Comparison of ENCODE assay signal across 35 cellular contexts in the genomic region with DNA sequence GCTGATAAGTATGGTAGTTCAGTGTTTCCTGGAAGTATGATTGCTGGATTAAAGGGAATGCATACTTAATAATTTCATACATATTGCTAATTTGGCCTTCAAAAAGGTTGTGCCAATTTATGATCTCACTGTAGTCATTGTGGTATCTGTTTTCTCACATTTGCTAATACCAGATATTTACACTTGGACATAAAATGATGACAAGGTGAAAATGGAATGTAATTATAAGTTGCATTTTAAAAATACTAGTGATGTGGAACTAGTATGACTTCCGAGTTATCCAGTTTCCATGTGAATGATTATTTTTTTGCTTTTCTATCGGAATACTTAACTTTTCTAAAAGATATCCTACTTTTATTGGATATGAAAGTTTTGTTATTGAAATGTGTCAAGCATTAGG. TPM values are rescaled to one million over a fixed set of nuclear protein-coding genes. Genes with fewer than 3 reads are reported as not detected.
"Had no signal": no experiment of that assay in that cellular context is flagged by ENCODE, and none has a peak within 500 bp of the region (broad histone marks: within the 10 kb centered on the region; RNA-seq: fewer than 3 reads in every experiment).

No MANE protein-coding gene starts in this region.

- H3K4me2 ChIP-seq: neural progenitor cell, smooth muscle cell had no signal

- H3K27ac ChIP-seq: neural progenitor cell, ovary, parathyroid adenoma, psoas muscle, skin epidermis, spleen, suprapubic skin, testis, tibial artery, transverse colon, upper lobe of right lung, uterus had no signal

- H3K4me1 ChIP-seq: neural progenitor cell, psoas muscle, spleen, suprapubic skin, testis, tibial artery, transverse colon, upper lobe of right lung, uterus had no signal

- H3K4me3 Mint-ChIP-seq: natural killer cell; nephron; neural progenitor cell; stimulated activated memory B cell treated with anti-CD40 and anti-IgM and Interleukin-4, amounts not matched to agents 10 μg/mL and 1 μg/mL and 100 μg/mL, for 72 hours; stimulated activated naive CD8-positive, alpha-beta T cell treated with anti-CD3 and anti-CD28 coated beads, Interleukin-15, amount 100 ng/mL, for 72 hours; type B pancreatic cell had no signal

- H3K9me3 ChIP-seq: ovary, psoas muscle, spleen, suprapubic skin, testis, tibial artery, transverse colon, upper lobe of right lung, uterus had no signal

- H3K4me1 Mint-ChIP-seq: nephron; neural progenitor cell; stimulated activated naive CD8-positive, alpha-beta T cell treated with anti-CD3 and anti-CD28 coated beads, Interleukin-15, amount 100 ng/mL, for 72 hours had no signal

- ATAC-seq: natural killer cell; psoas muscle; right cardiac atrium; sciatic nerve; stimulated activated memory B cell treated with anti-CD40 and anti-IgM and Interleukin-4, amounts not matched to agents 10 μg/mL and 1 μg/mL and 100 μg/mL, for 72 hours; stimulated activated naive CD8-positive, alpha-beta T cell treated with anti-CD3 and anti-CD28 coated beads, Interleukin-15, amount 100 ng/mL, for 72 hours; stimulated activated naive CD8-positive, alpha-beta T cell treated with anti-CD3 and anti-CD28 coated beads, Interleukin-15, Interleukin-2, amounts not matched to agents 100 U/mL and 50 U/mL, for 24 hours; upper lobe of right lung had no signal

- H3K9ac ChIP-seq: neural progenitor cell, parathyroid adenoma had no signal

- H3K27me3 Mint-ChIP-seq: progenitor cell of endocrine pancreas; stimulated activated memory B cell treated with anti-CD40 and anti-IgM and Interleukin-4, amounts not matched to agents 10 μg/mL and 1 μg/mL and 100 μg/mL, for 72 hours; stimulated activated naive CD8-positive, alpha-beta T cell treated with anti-CD3 and anti-CD28 coated beads, Interleukin-15, amount 100 ng/mL, for 72 hours; type B pancreatic cell had no signal

- H2AFZ ChIP-seq: neural progenitor cell, parathyroid adenoma had no signal

- H3K27ac Mint-ChIP-seq: nephron; neural progenitor cell; progenitor cell of endocrine pancreas; stimulated activated memory B cell treated with anti-CD40 and anti-IgM and Interleukin-4, amounts not matched to agents 10 μg/mL and 1 μg/mL and 100 μg/mL, for 72 hours; stimulated activated naive CD8-positive, alpha-beta T cell treated with anti-CD3 and anti-CD28 coated beads, Interleukin-15, amount 100 ng/mL, for 72 hours; type B pancreatic cell had no signal

- H3K27me3 ChIP-seq: neural progenitor cell, ovary, spleen, suprapubic skin, testis, tibial artery, transverse colon, upper lobe of right lung, uterus had no signal

- DNase-seq: natural killer cell; occipital lobe; ovary; posterior cingulate gyrus; psoas muscle; right cardiac atrium; spleen; stimulated activated CD4-positive, alpha-beta T cell treated with anti-CD3 and anti-CD28 coated beads, Interleukin-12 subunit alpha, Interleukin-12 subunit beta, amount 100 ng/mL, for 4 hours; stimulated activated CD4-positive, alpha-beta T cell treated with anti-CD3 and anti-CD28 coated beads, Interleukin-1b, Interleukin-23, amount 100 ng/mL, for 48 hours; stimulated activated CD4-positive, alpha-beta T cell treated with anti-CD3 and anti-CD28 coated beads, Interleukin-4, amount 100 ng/mL, for 1 hour; stimulated activated CD4-positive, alpha-beta T cell treated with anti-CD3 and anti-CD28 coated beads, Interleukin-4, amount 100 ng/mL, for 4 hours; stimulated activated CD8-positive, alpha-beta memory T cell treated with anti-CD3 and anti-CD28 coated beads, Interleukin-4, amount 100 ng/mL, for 48 hours; stimulated activated naive CD4-positive, alpha-beta T cell; stimulated activated naive CD8-positive, alpha-beta T cell treated with anti-CD3 and anti-CD28 coated beads, Interleukin-15, amount 100 ng/mL, for 72 hours; stimulated activated naive CD8-positive, alpha-beta T cell treated with anti-CD3 and anti-CD28 coated beads, Interleukin-15, Interleukin-2, amounts not matched to agents 100 U/mL and 50 U/mL, for 24 hours; substantia nigra; testis; tibial artery; transverse colon; upper lobe of right lung; uterus had no signal

- H3K9me3 Mint-ChIP-seq: natural killer cell; nephron; neural progenitor cell; stimulated activated memory B cell treated with anti-CD40 and anti-IgM and Interleukin-4, amounts not matched to agents 10 μg/mL and 1 μg/mL and 100 μg/mL, for 72 hours; stimulated activated naive CD8-positive, alpha-beta T cell treated with anti-CD3 and anti-CD28 coated beads, Interleukin-15, amount 100 ng/mL, for 72 hours; type B pancreatic cell had no signal

- H3K4me3 ChIP-seq: neural progenitor cell, ovary, psoas muscle, skin epidermis, smooth muscle cell, spleen, suprapubic skin, testis, tibial artery, transverse colon, upper lobe of right lung, uterus had no signal

- H3K36me3 ChIP-seq: ovary, uterus had no signal

RNA-seq across cellular contexts. Expression of gene RSPH4A, which starts 29.5 kb away (rescaled TPM):
- polyA plus RNA-seq: smooth muscle cell had no signal

RNA-seq across cellular contexts. Expression of gene CALHM4, which starts 33.2 kb away (rescaled TPM):
- total RNA-seq: natural killer cell, occipital lobe, osteoblast, ovary, progenitor cell of endocrine pancreas, renal cortical epithelial cell, sciatic nerve, smooth muscle cell, spleen, transverse colon, upper lobe of right lung, urinary bladder, uterus had no signal
- polyA plus RNA-seq: neural cell, smooth muscle cell, spleen, urinary bladder had no signal

RNA-seq across cellular contexts. Expression of gene TRAPPC3L, which starts 41.3 kb away (rescaled TPM):
- total RNA-seq: occipital lobe, progenitor cell of endocrine pancreas, psoas muscle, renal cortical epithelial cell, smooth muscle cell, suprapubic skin, transverse colon had no signal
- polyA plus RNA-seq: neural cell had no signal
